19 cellular contexts compared by ENCODE assay signal in genomic region chr16:82092711-82093110, GRCh38. TPM values are rescaled to one million over a fixed set of nuclear protein-coding genes. Genes with fewer than 3 reads are reported as not detected.
DNase-seq lines count a peak whose midpoint lies in the region; ATAC-seq, FAIRE-seq and TF ChIP-seq lines count a peak whose summit lies in the region.
"Had no signal": no experiment of that assay in that cellular context is flagged by ENCODE, and none has a peak within 500 bp of the region (broad histone marks: within the 10 kb centered on the region; RNA-seq: fewer than 3 reads in every experiment).

No MANE protein-coding gene starts in this region.

- DNase-seq in HCEC 1CT (peak; percentile 21), RPMI7951 (ENCODE audit: low read depth) (peak; percentile 21), keratinocyte (ENCODE audit: low read depth, low spot score) (no peak), COR-L47 (lab: John Stamatoyannopoulos, UW) (no peak)
- no peak for DNase-seq in stimulated activated CD8-positive, alpha-beta memory T cell treated with anti-CD3 and anti-CD28 coated beads, Interleukin-4, amount 100 ng/mL, for 48 hours
- DNase-seq in effector CD8-positive, alpha-beta T cell (lab: John Stamatoyannopoulos, UW), result no peak
- DNase-seq: CD8-positive, alpha-beta T cell; DMS79 treated with DMSO at 0.1 percent for 48 hours; GOT3; NCI-H1417 treated with DMSO at 0.1 percent for 48 hours; NCI-H2029; NCI-H2171 treated with DMSO at 0.1 percent for 48 hours; NCI-H510A had no signal

- no peaks in the 10 kb centered on the region for H3K27me3 ChIP-seq in keratinocyte (ENCODE audit: control insufficient read depth, extremely low read depth, insufficient read depth, low read length)
- H3K27me3 ChIP-seq: BLaER1 had no signal

- H3K9me3 ChIP-seq in keratinocyte (ENCODE audit: control insufficient read depth, low read depth, low read length), result no peaks in the 10 kb centered on the region
- H3K9me3 ChIP-seq: BLaER1 had no signal

- H3K4me1 ChIP-seq in keratinocyte (ENCODE audit: control insufficient read depth, extremely low read depth, insufficient read depth, low read length), result peaks cover 39% of the 10 kb centered on the region

- no peak overlapping the region for H3K4me3 ChIP-seq in keratinocyte (ENCODE audit: control insufficient read depth in 2 of 3, extremely low read depth in 1 of 3, insufficient read depth in 2 of 3, low read depth in 1 of 3, low read length in 3 of 3)
- H3K4me3 ChIP-seq: BLaER1, GM12878, SK-N-MC had no signal

- FAIRE-seq in keratinocyte (lab: Jason Lieb, UNC), result peak; percentile 67
- FAIRE-seq: G401.6, GM12878, HTR-8/SVneo had no signal

- no peak for ATAC-seq in HG03565 (IDR thresholded peaks at IDR 0.05; ENCODE audit: unreplicated experiment)
- ATAC-seq: CD8-positive, alpha-beta T cell; GM12878 had no signal

- no peak overlapping the region for H3K9ac ChIP-seq in keratinocyte (ENCODE audit: control insufficient read depth, extremely low read depth, insufficient read depth, low read length)
- H3K9ac ChIP-seq: BLaER1 had no signal

- no peaks in the 10 kb centered on the region for H4K20me1 ChIP-seq in keratinocyte (ENCODE audit: control insufficient read depth, extremely low read depth, insufficient read depth, low read length)
- H4K20me1 ChIP-seq: BLaER1 had no signal

- no peaks in the 10 kb centered on the region for H3K36me3 ChIP-seq in keratinocyte (ENCODE audit: control insufficient read depth in 2 of 2, extremely low read depth in 1 of 2, insufficient read depth in 2 of 2, low read length in 2 of 2)
- H3K36me3 ChIP-seq: BLaER1 had no signal

- no peak overlapping the region for H3K4me2 ChIP-seq in keratinocyte (ENCODE audit: control insufficient read depth, extremely low read depth, insufficient read depth, low read depth, low read length)
- H3K4me2 ChIP-seq: BLaER1 had no signal

- H3K79me2 ChIP-seq in keratinocyte (ENCODE audit: control insufficient read depth, insufficient read depth, low read length), result no peaks in the 10 kb centered on the region

- peak overlapping the region; percentile 38 for H2AFZ ChIP-seq in keratinocyte (ENCODE audit: control insufficient read depth, low read length)

- H3K27ac ChIP-seq in keratinocyte (ENCODE audit: control insufficient read depth, insufficient read depth, low read length), result peak overlapping the region; percentile 64
- H3K27ac ChIP-seq: BLaER1, SK-N-MC had no signal

- TF ChIP-seq CTCF in keratinocyte (optimal IDR thresholded peaks at IDR 0.05 in 1 of 3, IDR thresholded peaks at IDR 0.05 in 1 of 3, conservative IDR thresholded peaks at IDR 0.05 in 1 of 3; ENCODE audit: extremely low read depth in 1 of 3, insufficient read depth in 2 of 3, low read length in 3 of 3), result no peak

- dilution Hi-C loops in keratinocyte (cut with MboI; ENCODE audit: extremely low pct_ligation_motif_present, low sequenced_read_pairs), result no loop called here

- no peaks in the 10 kb centered on the region for H3K9me1 ChIP-seq in keratinocyte (ENCODE audit: control insufficient read depth, extremely low read depth, insufficient read depth, low read length)

RNA-seq across cellular contexts. Expression of gene HSD17B2, which starts 57.7 kb away (rescaled TPM):
- 1.4 and 2.6 TPM in 2 replicates for total RNA-seq in RPMI7951 (2014; rRNA removed; shearing (Covaris generic))
- polyA plus RNA-seq in keratinocyte, result 2.9 to 6.9 TPM (median 3.1 TPM) in 3 replicates
- polyA plus RNA-seq in keratinocyte (2011; ENCODE audit: low read depth), result 6.3 TPM
- polyA plus RNA-seq in keratinocyte (2011; cell fraction: cytosol; rRNA removed), result 3.0 and 3.6 TPM in 2 replicates
- polyA plus RNA-seq in keratinocyte (2011; cell fraction: nucleus; rRNA removed), result 5.1 and 5.3 TPM in 2 replicates
- polyA plus RNA-seq in keratinocyte (2012; ENCODE audit: low replicate concordance), result 2.1 and 7.2 TPM in 2 replicates
- polyA minus RNA-seq in keratinocyte, result 3.5 to 6.3 TPM (median 4.9 TPM) in 3 replicates
- polyA minus RNA-seq in keratinocyte (2011; cell fraction: cytosol; rRNA and poly(A)+ RNA removed), result not detected
- 2.1 and 6.1 TPM in 2 replicates for polyA minus RNA-seq in keratinocyte (2011; cell fraction: nucleus; rRNA and poly(A)+ RNA removed)
- total RNA-seq: CD8-positive, alpha-beta T cell; GM12878 had no signal
- polyA plus RNA-seq: GM12878 had no signal

Comparison
In these comparisons a context has a peak if more than half of its experiments do, and no peak if none do; other contexts are left out.
1. DNase-seq: peak in HCEC 1CT (single experiment) and RPMI7951 (single experiment); none in keratinocyte (single experiment), COR-L47 (single experiment), stimulated activated CD8-positive, alpha-beta memory T cell treated with anti-CD3 and anti-CD28 coated beads, Interleukin-4, amount 100 ng/mL, for 48 hours (single experiment) and effector CD8-positive, alpha-beta T cell (single experiment).